9 cellular contexts compared by ENCODE assay signal in the genomic region with DNA sequence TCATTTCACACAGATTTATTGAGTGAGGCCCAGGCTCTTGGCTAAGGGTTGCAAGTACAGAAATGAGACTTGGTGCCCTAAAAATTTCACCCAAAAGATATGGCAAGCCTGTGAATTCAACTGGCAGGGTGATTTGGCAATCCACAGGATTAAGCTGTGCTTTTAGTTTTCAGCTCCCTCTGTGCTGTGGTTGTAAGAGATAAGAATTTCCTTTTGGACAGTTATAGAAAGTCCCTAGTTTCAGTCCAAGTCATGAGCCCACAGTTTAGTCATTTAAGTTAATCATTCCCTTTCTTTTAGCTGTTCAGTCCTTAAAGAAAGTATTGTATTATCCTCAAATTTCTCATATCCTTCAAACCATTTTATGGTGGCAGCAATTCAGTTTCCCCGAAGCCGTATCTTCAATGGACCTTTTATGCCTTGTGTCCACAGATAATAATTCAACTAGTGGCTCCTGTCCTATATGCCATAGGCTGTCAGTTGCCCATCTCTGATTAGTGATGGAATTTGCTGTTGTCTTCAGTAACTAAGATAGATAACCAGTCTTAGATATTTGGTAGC.
A peak's percentile ranks its signal among the peaks of the same experiment; 100 is the strongest.
DNase-seq lines count a peak whose midpoint lies in the region; ATAC-seq, FAIRE-seq and TF ChIP-seq lines count a peak whose summit lies in the region.
"Had no signal": no experiment of that assay in that cellular context is flagged by ENCODE, and none has a peak within 500 bp of the region (broad histone marks: within the 10 kb centered on the region; RNA-seq: fewer than 3 reads in every experiment).

No MANE protein-coding gene starts in this region.

- H3F3A ChIP-seq in PC-3 (ENCODE audit: low read length, unreplicated experiment): no peaks in the 10 kb centered on the region

- H3K27ac ChIP-seq in A549 (peak overlapping the region in 1 of 2 experiments; percentile 22; a peak in 1 of 6 replicates), epithelial cell of prostate (peak overlapping the region; percentile 19), PC-3 (ENCODE audit: low read length) (no peak overlapping the region)

- TF ChIP-seq RAD21 in A549 (conservative IDR thresholded peaks at IDR 0.05 in 1 of 2, IDR thresholded peaks at IDR 0.05 in 1 of 2): no peak

- no peak for FAIRE-seq in A549 (lab: Jason Lieb, UNC)

- intact Hi-C loops in PC-3 (cut with micrococcal nuclease): no loop called here
- intact Hi-C loops in posterior vena cava (cut with DNase I): no loop called here

- H3K9me3 ChIP-seq in A549: 0 out of 3 replicates have a peak, but pooled peaks cover 3% of the 10 kb centered on the region
- H3K9me3 ChIP-seq in PC-3 (ENCODE audit: low read length): no peaks in the 10 kb centered on the region

- H3K4me2 ChIP-seq in A549 (no peak overlapping the region), PC-3 (ENCODE audit: low read length) (no peak overlapping the region)

- ATAC-seq in A549: no peak
- peak; percentile 70 for ATAC-seq in GM19395 (IDR thresholded peaks at IDR 0.05; ENCODE audit: unreplicated experiment)
- ATAC-seq in HG03378 (IDR thresholded peaks at IDR 0.05; ENCODE audit: unreplicated experiment): peak; percentile 92
- ATAC-seq in PC-3: no peak
- no peak for ATAC-seq in GM21717 (IDR thresholded peaks at IDR 0.05; ENCODE audit: unreplicated experiment)

- DNase-seq in A549 (ENCODE audit: low read depth in 1 of 2, low spot score in 1 of 2): no peak
- peak; percentile 8 for DNase-seq in epithelial cell of prostate (ENCODE audit: low read depth, low spot score)
- no peak for DNase-seq in PC-3
- DNase-seq in cortex of kidney (lab: John Stamatoyannopoulos, UW): no peak
- no peak for DNase-seq in posterior vena cava (ENCODE audit: low spot score)

- WGBS in A549 (ENCODE audit: missing lambda C conversion rate): 75% methylated on average over 2 of the region's 2 CpGs

- H3K79me2 ChIP-seq in PC-3 (ENCODE audit: low read length): no peaks in the 10 kb centered on the region

- H3K4me3 ChIP-seq in A549 (no peak overlapping the region), PC-3 (ENCODE audit: low read length) (no peak overlapping the region)
- H3K4me3 ChIP-seq: BLaER1 treated with 17β-estradiol and CSF1 and Interleukin-3, amounts not matched to agents 10 nM and 100 nM had no signal

- CTCF ChIA-PET in A549 (lab: Yijun Ruan, JAX) (interaction anchor here (0.5 kb wide), 1 partner anchor 608 kb away, joined by 4 read pairs; no protein-coding TSS in a partner anchor), PC-3 (lab: Charles Lee) (interaction anchor here (0.6 kb wide), 1 partner anchor 769 kb away, joined by 3 read pairs; no protein-coding TSS in a partner anchor)

- no peaks in the 10 kb centered on the region; the same call in 2 of the 3 replicates for H3K4me1 ChIP-seq in A549
- no peaks in the 10 kb centered on the region for H3K4me1 ChIP-seq in PC-3 (ENCODE audit: insufficient read depth, low read length)

- TF ChIP-seq EP300 in A549 (IDR thresholded peaks at IDR 0.05): no peak

- no TSS peak for BruUV-seq in PC-3 (replicated peaks; lab: Mats Ljungman, UMichigan)

- H2AFZ ChIP-seq in PC-3 (ENCODE audit: low read length): no peak overlapping the region

- TF ChIP-seq CTCF in A549 (IDR thresholded peaks at IDR 0.05) (no peak), PC-3 (conservative IDR thresholded peaks at IDR 0.05; ENCODE audit: low read depth, low read length) (no peak)

- no peak overlapping the region for H3K9ac ChIP-seq in PC-3 (ENCODE audit: low read length)

- H3K9me2 ChIP-seq in PC-3 (replicated peaks; ENCODE audit: low read length): 0 out of 2 replicates have a peak, but pooled peaks cover 3% of the 10 kb centered on the region

- POLR2A ChIA-PET in A549 (lab: Yijun Ruan, JAX): interaction anchor here (1.0 kb wide), 1 partner anchor 73 kb away, joined by 4 read pairs; the partner anchor contains the start of gene NAMPT
- POLR2A ChIA-PET in PC-3 (lab: Charles Lee; ENCODE audit: unreplicated experiment): no interaction called here

- H3K36me3 ChIP-seq in PC-3 (ENCODE audit: low read depth, low read length): no peaks in the 10 kb centered on the region
- H3K36me3 ChIP-seq: BLaER1 treated with 17β-estradiol and CSF1 and Interleukin-3, amounts not matched to agents 10 nM and 100 nM had no signal

- no peaks in the 10 kb centered on the region for H4K20me1 ChIP-seq in PC-3 (ENCODE audit: low read length)
- H4K20me1 ChIP-seq: BLaER1 treated with 17β-estradiol and CSF1 and Interleukin-3, amounts not matched to agents 10 nM and 100 nM had no signal

- no peaks in the 10 kb centered on the region for H3K27me3 ChIP-seq in PC-3 (ENCODE audit: low read length)
- H3K27me3 ChIP-seq: BLaER1 treated with 17β-estradiol and CSF1 and Interleukin-3, amounts not matched to agents 10 nM and 100 nM had no signal

- no peak for TF ChIP-seq POLR2A in A549 (IDR thresholded peaks at IDR 0.05; ENCODE audit: low read length)

TF ChIP-seq in A549, 52 proteins besides CTCF, POLR2A, EP300 and RAD21:
- TF ChIP-seq CBX2 (IDR thresholded peaks at IDR 0.05; ENCODE audit: borderline replicate concordance, low read depth): no peak
- TF ChIP-seq CBX8 (IDR thresholded peaks at IDR 0.05): no peak
- no peak for TF ChIP-seq HEYL (CRISPR knock-in tag; IDR thresholded peaks at IDR 0.05)
- TF ChIP-seq GATA3 (IDR thresholded peaks at IDR 0.05; ENCODE audit: borderline replicate concordance): no peak
- peak; percentile 5 for TF ChIP-seq ZFP36 (IDR thresholded peaks at IDR 0.05; ENCODE audit: borderline replicate concordance, partially characterized antibody)
- TF ChIP-seq ZC3H11A (IDR thresholded peaks at IDR 0.05): no peak

Comparison
In these comparisons a context has a peak if more than half of its experiments do, and no peak if none do; other contexts are left out.
1. ATAC-seq: peak in GM19395 (single experiment) and HG03378 (single experiment); none in A549 (0 of 2), PC-3 (single experiment) and GM21717 (single experiment).